8 cellular contexts compared by ENCODE assay signal in genomic region chr7:38369816-38370493, GRCh38.
A peak's percentile ranks its signal among the peaks of the same experiment; 100 is the strongest.
DNase-seq lines count a peak whose midpoint lies in the region; ATAC-seq and TF ChIP-seq lines count a peak whose summit lies in the region.

No MANE protein-coding gene starts in this region.

- H3F3A ChIP-seq in OCI-LY1 (ENCODE audit: insufficient read depth, low read length) = no peaks in the 10 kb centered on the region

- H3K27ac ChIP-seq in OCI-LY1 (ENCODE audit: low read depth, low read length, poor library complexity, severe bottlenecking) = no peak overlapping the region
- no peak overlapping the region for H3K27ac ChIP-seq in esophagus squamous epithelium

- peaks cover 4% of the 10 kb centered on the region for H3K4me1 ChIP-seq in OCI-LY1 (ENCODE audit: insufficient read depth, low read length, severe bottlenecking)
- H3K4me1 ChIP-seq in esophagus squamous epithelium = peaks cover 0 to 21% (median 6%) of the 10 kb centered on the region in 3 donors

- H3K36me3 ChIP-seq in OCI-LY1 (ENCODE audit: insufficient read depth, low read length) = no peaks in the 10 kb centered on the region
- H3K36me3 ChIP-seq in esophagus squamous epithelium = no peaks in the 10 kb centered on the region

- no peaks in the 10 kb centered on the region for H3K9me2 ChIP-seq in OCI-LY1 (ENCODE audit: low read depth, low read length)

- H3K27ac Mint-ChIP-seq in nephron = peak overlapping the region in 1 of 3 experiments; percentile 17

- H3K36me3 Mint-ChIP-seq in nephron (ENCODE audit: low read depth) = no peaks in the 10 kb centered on the region

- peak; percentile 51 for DNase-seq in COR-L47 (lab: John Stamatoyannopoulos, UW)
- DNase-seq in HT-29 (ENCODE audit: low spot score) = peak; percentile 82
- DNase-seq in activated T-cell treated with anti-CD3 and anti-CD28 coated beads for 48 hours (ENCODE audit: low read depth) = peak; percentile 77
- DNase-seq in esophagus squamous epithelium (lab: John Stamatoyannopoulos, UW) = peak; percentile 41
- DNase-seq in stimulated activated naive CD4-positive, alpha-beta T cell treated with Interleukin-2 at 50 U/mL for 16 hours (lab: John Stamatoyannopoulos, UW) = peak; percentile 67

- TF ChIP-seq CTCF in OCI-LY1 (IDR thresholded peaks at IDR 0.05; ENCODE audit: low read length) = peak; percentile 99
- TF ChIP-seq CTCF in esophagus squamous epithelium (IDR thresholded peaks at IDR 0.05) = peak; percentile 22 to 80 (median 64)
- peak; percentile 72 to 85 (median 73) for TF ChIP-seq CTCF in nephron (IDR thresholded peaks at IDR 0.05; ENCODE audit: unreplicated experiment in 3 of 3)

- H3K9ac ChIP-seq in OCI-LY1 (ENCODE audit: low read length) = no peak overlapping the region

- intact Hi-C loops in esophagus squamous epithelium (cut with DNase I) = no loop called here

- no peak overlapping the region for H3K4me3 Mint-ChIP-seq in nephron

- H3K4me3 ChIP-seq in OCI-LY1 (ENCODE audit: low read depth, low read length, poor library complexity, severe bottlenecking) (no peak overlapping the region), esophagus squamous epithelium (peak overlapping the region in 1 of 4 donors; percentile 39)

- H3K79me2 ChIP-seq in OCI-LY1 (ENCODE audit: insufficient read depth, low read length) = no peaks in the 10 kb centered on the region

- H4K20me1 ChIP-seq in OCI-LY1 (ENCODE audit: insufficient read depth, low read length) = no peaks in the 10 kb centered on the region

- peaks cover 5% of the 10 kb centered on the region for H3K27me3 Mint-ChIP-seq in nephron (ENCODE audit: low read depth)

- 27 to 44% methylated on average over 4 to 7 of the region's 8 CpGs for WGBS in esophagus squamous epithelium, 2 donors

- H3K27me3 ChIP-seq in OCI-LY1 (ENCODE audit: insufficient read depth, low read length) (no peaks in the 10 kb centered on the region), esophagus squamous epithelium (no peaks in the 10 kb centered on the region)

- no peak for TF ChIP-seq POLR2A in esophagus squamous epithelium (IDR thresholded peaks at IDR 0.05)

- no peaks in the 10 kb centered on the region for H3K9me3 Mint-ChIP-seq in nephron

- H3K4me1 Mint-ChIP-seq in nephron = peaks cover 4% of the 10 kb centered on the region

- no peak overlapping the region for H2AFZ ChIP-seq in OCI-LY1 (ENCODE audit: low read length)

- no peak overlapping the region for H3K4me2 ChIP-seq in OCI-LY1 (ENCODE audit: low read length)

- ATAC-seq in GM21390 (IDR thresholded peaks at IDR 0.05; ENCODE audit: unreplicated experiment) = peak; percentile 78

- H3K9me3 ChIP-seq in OCI-LY1 (ENCODE audit: low read length) (no peaks in the 10 kb centered on the region), esophagus squamous epithelium (no peaks in the 10 kb centered on the region)
